ENCODE assay signal across 21 cellular contexts in the genomic region with DNA sequence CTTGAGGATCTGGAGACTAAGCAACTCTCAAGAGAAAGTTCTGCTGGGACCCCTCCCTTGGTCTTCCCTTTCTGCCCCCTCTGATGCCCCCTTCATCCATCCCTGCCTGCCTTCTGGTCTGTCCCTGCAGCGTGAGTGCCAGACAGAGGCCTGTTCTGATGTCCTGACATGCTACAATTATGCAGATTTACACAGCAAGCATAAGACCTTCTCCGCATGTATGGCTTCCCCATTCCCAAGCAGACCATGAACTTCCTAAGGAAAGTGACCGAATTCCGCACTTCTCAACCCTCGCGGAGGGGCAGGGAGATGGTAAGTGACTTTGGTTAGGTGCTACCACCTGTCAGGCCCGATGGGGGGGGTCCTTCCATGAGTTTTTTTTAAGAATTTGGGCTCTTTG.
DNase-seq lines count a peak whose midpoint lies in the region; ATAC-seq and TF ChIP-seq lines count a peak whose summit lies in the region.
"Had no signal": no experiment of that assay in that cellular context is flagged by ENCODE, and none has a peak within 500 bp of the region (broad histone marks: within the 10 kb centered on the region; RNA-seq: fewer than 3 reads in every experiment).

No MANE protein-coding gene starts in this region.

- no peak overlapping the region for H2BK12ac ChIP-seq in neuronal stem cell (ENCODE audit: low read length)

- no peak overlapping the region for H2BK120ac ChIP-seq in neuronal stem cell (ENCODE audit: low read depth, low read length)

- no peaks in the 10 kb centered on the region for H3K9me2 ChIP-seq in OCI-LY7 (ENCODE audit: insufficient read depth, low read length)

- H2AFZ ChIP-seq in neuronal stem cell (ENCODE audit: low read length) = no peak overlapping the region
- H2AFZ ChIP-seq in OCI-LY7 (ENCODE audit: low read length) = no peak overlapping the region
- H2AFZ ChIP-seq: GM23248 had no signal

- no peak overlapping the region for H3K4ac ChIP-seq in neuronal stem cell (ENCODE audit: low read length)

- H3K4me1 ChIP-seq in BLaER1 treated with 17β-estradiol and CSF1 and Interleukin-3, amounts not matched to agents 10 nM and 100 nM = peaks cover 35 to 50% (median 39%) of the 10 kb centered on the region in 10 experiments
- H3K4me1 ChIP-seq in neuronal stem cell (ENCODE audit: control insufficient read depth in 2 of 2, insufficient read depth in 1 of 2, low read depth in 1 of 2, low read length in 2 of 2) (peaks cover 0 to 3% of the 10 kb centered on the region in 2 donors), OCI-LY7 (ENCODE audit: insufficient read depth, low read length, poor library complexity, severe bottlenecking) (no peaks in the 10 kb centered on the region)
- H3K4me1 ChIP-seq: BE2C had no signal

- no peaks in the 10 kb centered on the region for H3K9me3 ChIP-seq in BLaER1 treated with 17β-estradiol and CSF1 and Interleukin-3, amounts not matched to agents 10 nM and 100 nM (replicated peaks in 1 of 11)
- H3K9me3 ChIP-seq in neuronal stem cell (replicated peaks in 1 of 2; ENCODE audit: control insufficient read depth in 2 of 2, insufficient read depth in 1 of 2, low read depth in 1 of 2, low read length in 2 of 2) (no peaks in the 10 kb centered on the region), OCI-LY7 (ENCODE audit: low read length) (no peaks in the 10 kb centered on the region)
- H3K9me3 ChIP-seq: BE2C had no signal

- H3K4me2 ChIP-seq in BLaER1 treated with 17β-estradiol and CSF1 and Interleukin-3, amounts not matched to agents 10 nM and 100 nM = peak overlapping the region; percentile 58 to 81 (median 73)
- H3K4me2 ChIP-seq in neuronal stem cell (ENCODE audit: insufficient read depth, low read length, poor library complexity, severe bottlenecking) (no peak overlapping the region), OCI-LY7 (ENCODE audit: low read length) (no peak overlapping the region)

- DNase-seq in cardiac septum (ENCODE audit: low spot score) = peak; percentile 51
- no peak for DNase-seq in left cardiac atrium
- no peak for DNase-seq in neuronal stem cell (ENCODE audit: low spot score)
- no peak for DNase-seq in OCI-LY7 (ENCODE audit: low spot score)
- no peak for DNase-seq in midbrain (lab: John Stamatoyannopoulos, UW)
- DNase-seq: ACHN; AML-193; BE2C; CD4-positive, CD25-positive, alpha-beta regulatory T cell; CD8-positive, alpha-beta memory T cell; DMS 273 treated with DMSO at 0.1 percent for 48 hours; DMS79; EL; GDM1; GM23248; H9 had no signal

- H3K36me3 ChIP-seq in BLaER1 treated with 17β-estradiol and CSF1 and Interleukin-3, amounts not matched to agents 10 nM and 100 nM = no peaks in the 10 kb centered on the region
- H3K36me3 ChIP-seq in neuronal stem cell (replicated peaks in 1 of 2; ENCODE audit: control insufficient read depth in 2 of 2, insufficient read depth in 2 of 2, low read length in 2 of 2) (no peaks in the 10 kb centered on the region), OCI-LY7 (ENCODE audit: insufficient read depth, low read length) (no peaks in the 10 kb centered on the region)
- H3K36me3 ChIP-seq: BE2C had no signal

- H3K27me3 ChIP-seq in BLaER1 treated with 17β-estradiol and CSF1 and Interleukin-3, amounts not matched to agents 10 nM and 100 nM = no peaks in the 10 kb centered on the region
- no peaks in the 10 kb centered on the region for H3K27me3 ChIP-seq in neuronal stem cell (ENCODE audit: control insufficient read depth in 3 of 3, insufficient read depth in 3 of 3, low read depth in 1 of 3, low read length in 3 of 3)
- H3K27me3 ChIP-seq: BE2C had no signal

- CTCF ChIA-PET in OCI-LY7 (lab: Charles Lee; ENCODE audit: unreplicated experiment) = no interaction called here

- no peak overlapping the region for H4K91ac ChIP-seq in neuronal stem cell (ENCODE audit: low read depth, low read length, poor library complexity)

- no peak overlapping the region for H4K8ac ChIP-seq in neuronal stem cell (ENCODE audit: low read depth, low read length)

- H2BK15ac ChIP-seq in neuronal stem cell (ENCODE audit: low read length) = no peak overlapping the region

- no CpG with 5 or more reads among the region's 7 CpGs for WGBS in neuronal stem cell (ENCODE audit: extremely low coverage in 2 of 2, insufficient read length in 2 of 2, insufficient replicate concordance in 1 of 2), 2 donors

- H2BK5ac ChIP-seq in neuronal stem cell (ENCODE audit: low read length) = no peak overlapping the region

- no peak overlapping the region for H3K4me3 ChIP-seq in BLaER1 treated with 17β-estradiol and CSF1 and Interleukin-3, amounts not matched to agents 10 nM and 100 nM
- no peak overlapping the region for H3K4me3 ChIP-seq in neuronal stem cell (ENCODE audit: low read length in 2 of 2)
- no peak overlapping the region for H3K4me3 ChIP-seq in OCI-LY7 (ENCODE audit: low read depth, low read length, poor library complexity, severe bottlenecking)
- H3K4me3 ChIP-seq: GM12878, GM23248 had no signal

- H2AK5ac ChIP-seq in neuronal stem cell (ENCODE audit: low read depth, low read length) = peak overlapping the region; percentile 48

- intact Hi-C loops in cardiac septum (cut with DNase I) (no loop called here), left cardiac atrium (cut with DNase I) (no loop called here), OCI-LY7 (cut with micrococcal nuclease; ENCODE audit: unreplicated experiment) (no loop called here)

- no peaks in the 10 kb centered on the region for H3K79me1 ChIP-seq in neuronal stem cell (ENCODE audit: low read depth, low read length)

- BruUV-seq in OCI-LY7 (replicated peaks; lab: Mats Ljungman, UMichigan) = no TSS peak

- no peak overlapping the region for H3K27ac ChIP-seq in BLaER1 treated with 17β-estradiol and CSF1 and Interleukin-3, amounts not matched to agents 10 nM and 100 nM
- H3K27ac ChIP-seq in neuronal stem cell (replicated peaks; ENCODE audit: low read length) (no peak overlapping the region), OCI-LY7 (ENCODE audit: low read depth, low read length, poor library complexity, severe bottlenecking) (no peak overlapping the region)
- H3K27ac ChIP-seq: 22Rv1, C4-2B, GM23248 had no signal

- no peak overlapping the region for H3K14ac ChIP-seq in neuronal stem cell (ENCODE audit: low read length)

- H3K18ac ChIP-seq in neuronal stem cell (ENCODE audit: low read length) = no peak overlapping the region

- no peaks in the 10 kb centered on the region for H4K20me1 ChIP-seq in BLaER1 treated with 17β-estradiol and CSF1 and Interleukin-3, amounts not matched to agents 10 nM and 100 nM
- H4K20me1 ChIP-seq in OCI-LY7 (ENCODE audit: insufficient read depth, low read length) = no peaks in the 10 kb centered on the region

- no peak overlapping the region for H3K23ac ChIP-seq in neuronal stem cell (ENCODE audit: low read depth, low read length, poor library complexity)

- no peak for ATAC-seq in left cardiac atrium
- ATAC-seq: GM12878, HCT116 had no signal

- POLR2A ChIA-PET in OCI-LY7 (lab: Charles Lee) = no interaction called here

- TF ChIP-seq CTCF in OCI-LY7 (conservative IDR thresholded peaks at IDR 0.05; ENCODE audit: low read length) = no peak

- H3K9ac ChIP-seq in BLaER1 treated with 17β-estradiol and CSF1 and Interleukin-3, amounts not matched to agents 10 nM and 100 nM = no peak overlapping the region
- H3K9ac ChIP-seq in neuronal stem cell (ENCODE audit: low read depth, low read length, poor library complexity) = no peak overlapping the region
- H3K9ac ChIP-seq: GM23248 had no signal

- no peaks in the 10 kb centered on the region for H3K79me2 ChIP-seq in OCI-LY7 (ENCODE audit: insufficient read depth, low read depth, low read length)

Comparison
In these comparisons a context has a peak if more than half of its experiments do, and no peak if none do; other contexts are left out.
1. H3K4me2 ChIP-seq: peak in BLaER1 treated with 17β-estradiol and CSF1 and Interleukin-3, amounts not matched to agents 10 nM and 100 nM (11 of 11); none in neuronal stem cell (single experiment) and OCI-LY7 (single experiment).